ENCODE assay signal across 9 cellular contexts in genomic region chr13:68927387-68928026, GRCh38.
DNase-seq lines count a peak whose midpoint lies in the region; ATAC-seq and TF ChIP-seq lines count a peak whose summit lies in the region.
"Had no signal": no experiment of that assay in that cellular context is flagged by ENCODE, and none has a peak within 500 bp of the region (broad histone marks: within the 10 kb centered on the region; RNA-seq: fewer than 3 reads in every experiment).

No MANE protein-coding gene starts in this region.

- peaks cover 25% of the 10 kb centered on the region for H3K9me3 Mint-ChIP-seq in CD8-positive, alpha-beta T cell

- H3K4me3 Mint-ChIP-seq in CD8-positive, alpha-beta T cell = no peak overlapping the region

- H3K4me1 Mint-ChIP-seq in CD8-positive, alpha-beta T cell (ENCODE audit: low read depth) = no peaks in the 10 kb centered on the region

- no peaks in the 10 kb centered on the region for H3K27me3 Mint-ChIP-seq in CD8-positive, alpha-beta T cell (ENCODE audit: low read depth)

- no peak overlapping the region for H3K27ac Mint-ChIP-seq in CD8-positive, alpha-beta T cell

- H3K27ac ChIP-seq in WERI-Rb-1 = no peak overlapping the region
- no peak overlapping the region for H3K27ac ChIP-seq in CD8-positive, alpha-beta T cell (ENCODE audit: low read depth, low read length)

- CTCF ChIA-PET in CD8-positive, alpha-beta T cell (lab: Charles Lee) = no interaction called here

- TF ChIP-seq CTCF in GM12864 (IDR thresholded peaks at IDR 0.05; ENCODE audit: low read depth, low read length, missing control alignments) (peak; percentile 34), WERI-Rb-1 (IDR thresholded peaks at IDR 0.05; ENCODE audit: low read depth, low read length) (peak; percentile 61)
- no peak for TF ChIP-seq CTCF in CD8-positive, alpha-beta T cell (IDR thresholded peaks at IDR 0.05)

- H3K9me3 ChIP-seq in MG63 (no peaks in the 10 kb centered on the region), WERI-Rb-1 (ENCODE audit: severe bottlenecking) (no peaks in the 10 kb centered on the region)
- H3K9me3 ChIP-seq in CD8-positive, alpha-beta T cell (ENCODE audit: low read length) = no peaks in the 10 kb centered on the region

- no peaks in the 10 kb centered on the region for H3K36me3 ChIP-seq in MG63
- no peaks in the 10 kb centered on the region for H3K36me3 ChIP-seq in WERI-Rb-1
- H3K36me3 ChIP-seq in CD8-positive, alpha-beta T cell (ENCODE audit: insufficient read depth, low read length) = no peaks in the 10 kb centered on the region

- DNase-seq in GM12864 (ENCODE audit: low read depth) (no peak), MG63 (peak; percentile 0), WERI-Rb-1 (peak; percentile 52), midbrain (lab: John Stamatoyannopoulos, UW) (peak; percentile 43), HUDEP-2 (lab: John Stamatoyannopoulos, UW; ENCODE audit: unreplicated experiment in 76 of 76) (no peak)
- no peak for DNase-seq in stimulated activated CD4-positive, alpha-beta T cell treated with anti-CD3 and anti-CD28 coated beads, Interleukin-2, amount 100 ng/mL, for 24 hours
- DNase-seq in CD8-positive, alpha-beta T cell = no peak
- DNase-seq: activated CD8-positive, alpha-beta memory T cell treated with anti-CD3 and anti-CD28 coated beads, Interleukin-2, amount 50 U/mL, for 48 hours had no signal

- no peak overlapping the region for H3K4me3 ChIP-seq in GM12864 (ENCODE audit: low read depth, low read length)
- no peak overlapping the region for H3K4me3 ChIP-seq in MG63
- no peak overlapping the region for H3K4me3 ChIP-seq in WERI-Rb-1 (ENCODE audit: low read depth, low read length)
- no peak overlapping the region for H3K4me3 ChIP-seq in CD8-positive, alpha-beta T cell (ENCODE audit: low read depth, low read length)

- H3K4me1 ChIP-seq in CD8-positive, alpha-beta T cell (ENCODE audit: insufficient read depth, low read length) = no peaks in the 10 kb centered on the region

- no peaks in the 10 kb centered on the region for H3K36me3 Mint-ChIP-seq in CD8-positive, alpha-beta T cell

- no peak for ATAC-seq in HG03196 (IDR thresholded peaks at IDR 0.05; ENCODE audit: unreplicated experiment)
- no peak for ATAC-seq in CD8-positive, alpha-beta T cell

- H3K27me3 ChIP-seq in MG63 = no peaks in the 10 kb centered on the region
- H3K27me3 ChIP-seq in WERI-Rb-1 (ENCODE audit: insufficient read depth, low read depth, severe bottlenecking) = no peaks in the 10 kb centered on the region
- H3K27me3 ChIP-seq in CD8-positive, alpha-beta T cell (ENCODE audit: insufficient read depth, low read length) = no peaks in the 10 kb centered on the region

- intact Hi-C loops in CD8-positive, alpha-beta T cell (cut with DNase I, micrococcal nuclease) = no loop called here

- POLR2A ChIA-PET in CD8-positive, alpha-beta T cell (lab: Charles Lee) = interaction anchor here (0.7 kb wide), 1 partner anchor 574 kb away, joined by 3 read pairs; no protein-coding TSS in a partner anchor

Comparison
In these comparisons a context has a peak if more than half of its experiments do, and no peak if none do; other contexts are left out.
1. DNase-seq: peak in MG63 (single experiment), WERI-Rb-1 (single experiment) and midbrain (single experiment); none in GM12864 (single experiment), HUDEP-2 (0 of 76), stimulated activated CD4-positive, alpha-beta T cell treated with anti-CD3 and anti-CD28 coated beads, Interleukin-2, amount 100 ng/mL, for 24 hours (0 of 2) and CD8-positive, alpha-beta T cell (0 of 7).